ENCODE assay signal across 8 cellular contexts in the genomic region with DNA sequence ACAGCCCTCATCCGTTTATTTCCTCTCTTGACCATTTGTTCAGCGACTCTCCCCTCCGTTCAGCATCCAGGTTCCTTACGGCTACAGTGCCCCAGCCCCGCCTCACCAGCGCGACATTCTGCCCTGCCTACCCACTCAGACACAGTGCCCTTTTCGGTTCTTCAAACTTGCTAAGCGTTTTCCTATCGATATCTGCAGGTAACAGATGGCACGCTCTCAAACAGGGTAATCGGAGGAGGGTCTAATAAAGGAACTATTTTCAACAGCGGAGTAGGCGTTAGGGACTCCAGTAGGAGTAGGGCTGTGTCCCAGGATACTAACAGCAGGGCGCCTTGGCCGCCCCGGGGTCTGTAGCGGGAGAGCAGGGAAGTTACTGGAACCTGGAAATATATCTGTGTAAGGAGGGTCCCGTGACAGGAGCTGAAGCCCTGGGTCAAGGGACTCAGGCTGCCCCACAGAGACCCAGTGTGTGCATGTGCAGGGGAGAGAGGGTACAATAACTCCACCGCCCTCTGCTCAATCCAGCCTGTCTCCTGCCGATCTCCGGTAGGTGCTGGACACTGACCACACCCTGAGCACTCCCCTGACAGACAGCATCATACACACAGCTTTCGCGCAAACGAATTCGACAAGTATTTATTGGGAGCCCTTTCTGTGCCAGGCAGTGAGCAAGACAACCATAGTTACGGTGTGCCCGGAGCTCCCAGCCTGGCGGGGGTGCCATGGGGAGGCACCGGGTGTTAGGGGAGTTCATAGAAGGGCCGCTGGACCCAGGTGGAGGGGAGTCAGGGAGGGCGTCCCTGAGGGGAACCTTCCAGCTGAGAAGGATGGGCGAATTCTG. TPM values are rescaled to one million over a fixed set of nuclear protein-coding genes. Genes with fewer than 3 reads are reported as not detected.
DNase-seq lines count a peak whose midpoint lies in the region; ATAC-seq, FAIRE-seq and TF ChIP-seq lines count a peak whose summit lies in the region.

No MANE protein-coding gene starts in this region.

- ATAC-seq in Panc1 (no peak), HG03520 (IDR thresholded peaks at IDR 0.05; ENCODE audit: unreplicated experiment) (no peak)

- H3K9ac ChIP-seq in skeletal muscle tissue (ENCODE audit: low read depth in 1 of 3, low read length in 3 of 3) = peak overlapping the region in 1 of 3 donors; percentile 73

- in situ Hi-C loops in Panc1 (cut with HindIII; ENCODE audit: low pct_unique_long_range_greater_than_20kb, low sequenced_read_pairs) = no loop called here

- TF ChIP-seq CTCF in Panc1 (IDR thresholded peaks at IDR 0.05) (no peak), fibroblast of the aortic adventitia (IDR thresholded peaks at IDR 0.05; ENCODE audit: insufficient read depth, low read length) (no peak)

- CTCF ChIA-PET in Panc1 (lab: Charles Lee) = no interaction called here

- H3K27ac ChIP-seq in Panc1 (ENCODE audit: low read length) (peak overlapping the region; percentile 89), skeletal muscle tissue (ENCODE audit: low read depth, low read length) (no peak overlapping the region)

- H3K9me3 ChIP-seq in Panc1 (ENCODE audit: control insufficient read depth, insufficient read depth, low read depth, low read length) (no peaks in the 10 kb centered on the region), skeletal muscle tissue (ENCODE audit: control insufficient read depth in 3 of 3, low read length in 3 of 3) (peaks cover 0 to 2% (median 0%) of the 10 kb centered on the region in 3 donors)

- no peak for FAIRE-seq in urothelium cell line (lab: Jason Lieb, UNC)

- no TSS peak for BruUV-seq in Panc1 (replicated peaks; lab: Mats Ljungman, UMichigan)

- H3K27me3 ChIP-seq in Panc1 (ENCODE audit: control insufficient read depth, insufficient read depth, low read length) (no peaks in the 10 kb centered on the region), skeletal muscle tissue (ENCODE audit: control insufficient read depth in 3 of 3, insufficient read depth in 3 of 3, low read length in 3 of 3) (peaks cover 34 to 62% (median 57%) of the 10 kb centered on the region in 3 donors)

- H3K4me1 ChIP-seq in Panc1 (ENCODE audit: control insufficient read depth, insufficient read depth, low read length) (peaks cover 20% of the 10 kb centered on the region), skeletal muscle tissue (ENCODE audit: control insufficient read depth in 3 of 3, insufficient read depth in 3 of 3, low read length in 3 of 3) (peaks cover 10 to 14% (median 12%) of the 10 kb centered on the region in 3 donors)

- POLR2A ChIA-PET in Panc1 (lab: Charles Lee) = no interaction called here

- H3K36me3 ChIP-seq in Panc1 (ENCODE audit: control insufficient read depth, insufficient read depth, low read length) (no peaks in the 10 kb centered on the region), skeletal muscle tissue (ENCODE audit: control insufficient read depth in 3 of 3, insufficient read depth in 3 of 3, low read length in 3 of 3) (peaks cover 0 to 4% (median 2%) of the 10 kb centered on the region in 3 donors)

- H3K4me3 ChIP-seq in Panc1 (ENCODE audit: low read depth in 2 of 2, low read length in 2 of 2) (peak overlapping the region; percentile 53 to 78), fibroblast of the aortic adventitia (ENCODE audit: low read depth, low read length) (peak overlapping the region; percentile 48), skeletal muscle tissue (ENCODE audit: low read length in 3 of 3) (peak overlapping the region; percentile 43 to 61 (median 54))

- peak; percentile 46 for DNase-seq in SHP77 treated with DMSO at 0.1 percent for 48 hours (lab: John Stamatoyannopoulos, UW)
- DNase-seq in SHP77 (lab: John Stamatoyannopoulos, UW) = no peak
- DNase-seq in Panc1 (ENCODE audit: low read depth, low spot score) = no peak
- no peak for DNase-seq in fibroblast of the aortic adventitia (ENCODE audit: low read depth)
- DNase-seq in NCI-H2196 treated with DMSO at 0.1 percent for 48 hours (lab: John Stamatoyannopoulos, UW; ENCODE audit: unreplicated experiment) = no peak
- DNase-seq in urothelium cell line (ENCODE audit: low spot score) = no peak

- intact Hi-C loops in Panc1 (cut with micrococcal nuclease; ENCODE audit: unreplicated experiment) = no loop called here

RNA-seq across cellular contexts. Expression of a gene that starts 2.1 kb away (rescaled TPM):
- total RNA-seq in Panc1 (2021; ENCODE audit: unreplicated experiment) = 10.9 TPM
- 18.9 TPM for polyA plus RNA-seq in Panc1 (2012; ENCODE audit: insufficient read length)
- total RNA-seq in fibroblast of the aortic adventitia (ENCODE audit: low replicate concordance) = 3.0 and 3.8 TPM in 2 replicates
- 4.7 TPM for total RNA-seq in skeletal muscle tissue

RNA-seq across cellular contexts. Expression of a gene that starts 31.6 kb away (rescaled TPM):
- total RNA-seq in Panc1 (2021; ENCODE audit: unreplicated experiment) (2,945 TPM), fibroblast of the aortic adventitia (ENCODE audit: low replicate concordance) (2,208 and 3,605 TPM in 2 replicates), skeletal muscle tissue (2,115 TPM)
- polyA plus RNA-seq in Panc1 (2012; ENCODE audit: insufficient read length) = 2,908 TPM
